12 cellular contexts compared by ENCODE assay signal in the genomic region with DNA sequence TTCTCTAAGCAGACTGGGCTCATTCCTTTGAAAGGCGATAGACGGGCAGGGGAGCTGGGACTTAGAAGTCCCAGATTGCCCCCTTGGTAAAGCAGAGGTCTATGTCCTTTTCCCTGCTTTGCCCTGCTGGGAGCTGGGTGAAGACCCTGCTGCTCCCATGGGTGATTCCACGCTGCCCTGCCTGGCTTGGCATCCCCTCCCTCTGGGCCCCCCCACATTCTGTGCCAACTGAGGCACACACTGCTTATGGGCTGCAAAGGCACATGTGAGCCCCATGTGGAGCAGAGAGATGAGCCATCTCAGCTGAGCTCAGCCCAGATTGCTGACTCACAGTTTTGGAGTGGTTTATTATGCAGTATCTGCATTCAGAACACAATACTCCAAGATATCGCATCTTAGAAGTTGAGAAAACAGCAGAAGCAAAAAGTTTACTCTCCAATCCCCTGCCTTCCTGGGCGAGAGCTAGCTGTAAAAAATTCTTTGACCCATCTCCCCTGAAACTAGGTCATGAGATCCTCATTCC.
"Had no signal": no experiment of that assay in that cellular context is flagged by ENCODE, and none has a peak within 500 bp of the region (broad histone marks: within the 10 kb centered on the region; RNA-seq: fewer than 3 reads in every experiment).

No MANE protein-coding gene starts in this region.

- FAIRE-seq: urothelium cell line had no signal

- H3K9me3 ChIP-seq: stomach, thoracic aorta had no signal

- H3K36me3 ChIP-seq: brain microvascular endothelial cell, stomach, thoracic aorta had no signal

- DNase-seq: activated CD4-positive, alpha-beta T cell treated with anti-CD3 and anti-CD28 coated beads, Interleukin-2, amount 50 U/mL, for 4 hours; activated CD4-positive, CD25-positive, alpha-beta regulatory T cell treated with anti-CD3 and anti-CD28 coated beads, Interleukin-2, amount 50 U/mL, for 72 hours; activated gamma-delta T cell; activated T-cell treated with anti-CD3 and anti-CD28 coated beads, Interleukin-2, amount 50 U/mL, for 24 hours; amygdala; brain microvascular endothelial cell; cerebellar nuclear complex; dermis blood vessel endothelial cell; left cardiac atrium; stomach had no signal

- H3K27me3 ChIP-seq: brain microvascular endothelial cell, stomach had no signal

- H3K27ac ChIP-seq: brain microvascular endothelial cell, stomach, thoracic aorta had no signal

- H3K4me3 ChIP-seq: stomach, thoracic aorta had no signal
